17 cellular contexts compared by ENCODE assay signal in genomic region chr20:54573838-54574237, GRCh38.
"Had no signal": no experiment of that assay in that cellular context is flagged by ENCODE, and none has a peak within 500 bp of the region (broad histone marks: within the 10 kb centered on the region; RNA-seq: fewer than 3 reads in every experiment).

No MANE protein-coding gene starts in this region.

- DNase-seq: activated CD4-positive, alpha-beta T cell treated with anti-CD3 and anti-CD28 coated beads, Interleukin-2, amount 50 U/mL, for 4 hours; activated T-cell treated with anti-CD3 and anti-CD28 coated beads, Interleukin-2, amount 50 U/mL, for 1 hour; body of pancreas; cerebellar nuclear complex; foreskin keratinocyte; kidney glomerular epithelial cell; lower lobe of right lung; naive B cell; stimulated activated CD4-positive, alpha-beta T cell treated with anti-CD3 and anti-CD28 coated beads, Interleukin-4, amount 100 ng/mL, for 1 hour; stimulated activated CD8-positive, alpha-beta memory T cell treated with anti-CD3 and anti-CD28 coated beads, Interleukin-4, amount 100 ng/mL, for 48 hours; stimulated activated naive CD8-positive, alpha-beta T cell treated with anti-CD3 and anti-CD28 coated beads, Interleukin-15, Interleukin-2, amounts not matched to agents 100 U/mL and 50 U/mL, for 24 hours; SW 1271; upper lobe of right lung had no signal

- H3K4me3 ChIP-seq: body of pancreas, hepatocyte, lower lobe of right lung, prostate gland, upper lobe of right lung had no signal

- ATAC-seq: activated CD4-positive, CD25-positive, alpha-beta regulatory T cell treated with anti-CD3 and anti-CD28 coated beads, Interleukin-2, amount 50 U/mL, for 24 hours; body of pancreas; esophagus mucosa; foreskin keratinocyte; lower lobe of right lung; stimulated activated naive CD8-positive, alpha-beta T cell treated with anti-CD3 and anti-CD28 coated beads, Interleukin-15, Interleukin-2, amounts not matched to agents 100 U/mL and 50 U/mL, for 24 hours; upper lobe of right lung had no signal
